ENCODE assay signal across 20 cellular contexts in genomic region chr18:13526519-13526918, GRCh38.
DNase-seq lines count a peak whose midpoint lies in the region; ATAC-seq and TF ChIP-seq lines count a peak whose summit lies in the region.
"Had no signal": no experiment of that assay in that cellular context is flagged by ENCODE, and none has a peak within 500 bp of the region (broad histone marks: within the 10 kb centered on the region; RNA-seq: fewer than 3 reads in every experiment).

No MANE protein-coding gene starts in this region.

- H3K36me3 Mint-ChIP-seq in activated T-cell treated with anti-CD3 and anti-CD28 coated beads, Interleukin-2, amount 50 U/mL, for 24 hours (ENCODE audit: low read depth): peaks cover 22% of the 10 kb centered on the region
- no peaks in the 10 kb centered on the region for H3K36me3 Mint-ChIP-seq in activated T-cell treated with anti-CD3 and anti-CD28 coated beads, Interleukin-2, amount 50 U/mL, for 72 hours (ENCODE audit: insufficient read depth in 2 of 2)
- peaks cover 27% of the 10 kb centered on the region for H3K36me3 Mint-ChIP-seq in CD8-positive, alpha-beta T cell
- peaks cover 3% of the 10 kb centered on the region for H3K36me3 Mint-ChIP-seq in activated naive CD8-positive, alpha-beta T cell treated with anti-CD3 and anti-CD28 coated beads, Interleukin-2, amount 50 U/mL, for 24 hours (ENCODE audit: low read depth)
- H3K36me3 Mint-ChIP-seq in osteocyte (ENCODE audit: unreplicated experiment): no peaks in the 10 kb centered on the region
- H3K36me3 Mint-ChIP-seq in CD8-positive, alpha-beta memory T cell: peaks cover 0 to 26% (median 6%) of the 10 kb centered on the region in 3 donors

- intact Hi-C loops in CD8-positive, alpha-beta T cell (cut with DNase I, micrococcal nuclease): no loop called here

- H3K27ac ChIP-seq in CD8-positive, alpha-beta T cell (ENCODE audit: low read depth, low read length): no peak overlapping the region
- H3K27ac ChIP-seq in CD8-positive, alpha-beta memory T cell (ENCODE audit: low read depth, low read length): no peak overlapping the region

- TF ChIP-seq CTCF in CD8-positive, alpha-beta T cell (IDR thresholded peaks at IDR 0.05): no peak
- no peak for TF ChIP-seq CTCF in osteocyte (IDR thresholded peaks at IDR 0.05)

- H3K4me3 Mint-ChIP-seq in activated T-cell treated with anti-CD3 and anti-CD28 coated beads, Interleukin-2, amount 50 U/mL, for 24 hours: no peak overlapping the region
- no peak overlapping the region for H3K4me3 Mint-ChIP-seq in activated T-cell treated with anti-CD3 and anti-CD28 coated beads, Interleukin-2, amount 50 U/mL, for 72 hours
- no peak overlapping the region for H3K4me3 Mint-ChIP-seq in CD8-positive, alpha-beta T cell
- H3K4me3 Mint-ChIP-seq in activated naive CD8-positive, alpha-beta T cell treated with anti-CD3 and anti-CD28 coated beads, Interleukin-2, amount 50 U/mL, for 24 hours: no peak overlapping the region
- no peak overlapping the region for H3K4me3 Mint-ChIP-seq in osteocyte (ENCODE audit: unreplicated experiment)
- no peak overlapping the region for H3K4me3 Mint-ChIP-seq in CD8-positive, alpha-beta memory T cell
- H3K4me3 Mint-ChIP-seq: CD4-positive, alpha-beta T cell; HFFc6; IgD-negative memory B cell had no signal

- peaks cover 10% of the 10 kb centered on the region for H3K4me1 ChIP-seq in CD8-positive, alpha-beta T cell (ENCODE audit: insufficient read depth, low read length)
- no peaks in the 10 kb centered on the region for H3K4me1 ChIP-seq in CD8-positive, alpha-beta memory T cell (ENCODE audit: insufficient read depth, low read length)
- H3K4me1 ChIP-seq: BE2C had no signal

- peaks cover 26% of the 10 kb centered on the region for H3K4me1 Mint-ChIP-seq in activated T-cell treated with anti-CD3 and anti-CD28 coated beads, Interleukin-2, amount 50 U/mL, for 24 hours (ENCODE audit: low read depth)
- H3K4me1 Mint-ChIP-seq in activated T-cell treated with anti-CD3 and anti-CD28 coated beads, Interleukin-2, amount 50 U/mL, for 72 hours (ENCODE audit: low read depth): peaks cover 44% of the 10 kb centered on the region
- H3K4me1 Mint-ChIP-seq in CD8-positive, alpha-beta T cell (ENCODE audit: low read depth): peaks cover 44% of the 10 kb centered on the region
- peaks cover 16% of the 10 kb centered on the region for H3K4me1 Mint-ChIP-seq in activated naive CD8-positive, alpha-beta T cell treated with anti-CD3 and anti-CD28 coated beads, Interleukin-2, amount 50 U/mL, for 24 hours
- no peaks in the 10 kb centered on the region for H3K4me1 Mint-ChIP-seq in osteocyte (ENCODE audit: unreplicated experiment)
- H3K4me1 Mint-ChIP-seq in CD8-positive, alpha-beta memory T cell: peaks cover 0 to 10% (median 8%) of the 10 kb centered on the region in 3 donors

- H3K27me3 ChIP-seq in CD8-positive, alpha-beta T cell (ENCODE audit: insufficient read depth, low read length): no peaks in the 10 kb centered on the region
- no peaks in the 10 kb centered on the region for H3K27me3 ChIP-seq in CD8-positive, alpha-beta memory T cell (ENCODE audit: insufficient read depth, low read length, poor library complexity, severe bottlenecking)
- H3K27me3 ChIP-seq: BE2C had no signal

- ATAC-seq in activated T-cell treated with anti-CD3 and anti-CD28 coated beads, Interleukin-2, amount 50 U/mL, for 72 hours (replicated peaks in 1 of 2): no peak
- ATAC-seq in CD8-positive, alpha-beta T cell: no peak
- peak; percentile 40 for ATAC-seq in activated naive CD8-positive, alpha-beta T cell treated with anti-CD3 and anti-CD28 coated beads, Interleukin-2, amount 50 U/mL, for 24 hours
- ATAC-seq in GM21367 (IDR thresholded peaks at IDR 0.05; ENCODE audit: unreplicated experiment): no peak
- ATAC-seq: HCT116, HepG2 had no signal

- no peaks in the 10 kb centered on the region for H3K36me3 ChIP-seq in CD8-positive, alpha-beta T cell (ENCODE audit: insufficient read depth, low read length)
- no peaks in the 10 kb centered on the region for H3K36me3 ChIP-seq in CD8-positive, alpha-beta memory T cell (ENCODE audit: insufficient read depth, low read length)
- H3K36me3 ChIP-seq: BE2C had no signal

- peak overlapping the region; percentile 10 for H3K27ac Mint-ChIP-seq in activated T-cell treated with anti-CD3 and anti-CD28 coated beads, Interleukin-2, amount 50 U/mL, for 24 hours
- H3K27ac Mint-ChIP-seq in activated T-cell treated with anti-CD3 and anti-CD28 coated beads, Interleukin-2, amount 50 U/mL, for 72 hours: no peak overlapping the region
- peak overlapping the region; percentile 45 for H3K27ac Mint-ChIP-seq in CD8-positive, alpha-beta T cell
- no peak overlapping the region for H3K27ac Mint-ChIP-seq in activated naive CD8-positive, alpha-beta T cell treated with anti-CD3 and anti-CD28 coated beads, Interleukin-2, amount 50 U/mL, for 24 hours
- H3K27ac Mint-ChIP-seq in osteocyte (ENCODE audit: unreplicated experiment): no peak overlapping the region
- H3K27ac Mint-ChIP-seq in CD8-positive, alpha-beta memory T cell: peak overlapping the region in 1 of 8 donors; percentile 47
- H3K27ac Mint-ChIP-seq: CD4-positive, alpha-beta T cell; HFFc6; IgD-negative memory B cell had no signal

- H3K9me3 Mint-ChIP-seq in activated T-cell treated with anti-CD3 and anti-CD28 coated beads, Interleukin-2, amount 50 U/mL, for 24 hours: no peaks in the 10 kb centered on the region
- H3K9me3 Mint-ChIP-seq in activated T-cell treated with anti-CD3 and anti-CD28 coated beads, Interleukin-2, amount 50 U/mL, for 72 hours: no peaks in the 10 kb centered on the region
- H3K9me3 Mint-ChIP-seq in CD8-positive, alpha-beta T cell: no peaks in the 10 kb centered on the region
- H3K9me3 Mint-ChIP-seq in activated naive CD8-positive, alpha-beta T cell treated with anti-CD3 and anti-CD28 coated beads, Interleukin-2, amount 50 U/mL, for 24 hours: no peaks in the 10 kb centered on the region
- H3K9me3 Mint-ChIP-seq in osteocyte (ENCODE audit: unreplicated experiment): no peaks in the 10 kb centered on the region
- H3K9me3 Mint-ChIP-seq in CD8-positive, alpha-beta memory T cell: no peaks in the 10 kb centered on the region
- H3K9me3 Mint-ChIP-seq: CD4-positive, alpha-beta T cell; IgD-negative memory B cell had no signal

- no peak for DNase-seq in activated T-cell treated with anti-CD3 and anti-CD28 coated beads, Interleukin-2, amount 50 U/mL, for 24 hours
- DNase-seq in activated T-cell treated with anti-CD3 and anti-CD28 coated beads, Interleukin-2, amount 50 U/mL, for 72 hours: no peak
- no peak for DNase-seq in CD8-positive, alpha-beta T cell
- no peak for DNase-seq in activated naive CD8-positive, alpha-beta T cell treated with anti-CD3 and anti-CD28 coated beads, Interleukin-2, amount 50 U/mL, for 24 hours
- peak; percentile 7 for DNase-seq in osteocyte (ENCODE audit: extremely low spot score, unreplicated experiment)
- no peak for DNase-seq in CD8-positive, alpha-beta memory T cell
- no peak for DNase-seq in HUDEP-2 (lab: John Stamatoyannopoulos, UW; ENCODE audit: unreplicated experiment in 76 of 76)
- DNase-seq: ACHN; BE2C; C1 segment of cervical spinal cord; Calu3; CD4-positive, alpha-beta T cell; DMS79 treated with DMSO at 0.1 percent for 48 hours; GF-D8; GOT3; HFFc6 had no signal

- no peaks in the 10 kb centered on the region for H3K27me3 Mint-ChIP-seq in activated T-cell treated with anti-CD3 and anti-CD28 coated beads, Interleukin-2, amount 50 U/mL, for 24 hours
- no peaks in the 10 kb centered on the region for H3K27me3 Mint-ChIP-seq in activated T-cell treated with anti-CD3 and anti-CD28 coated beads, Interleukin-2, amount 50 U/mL, for 72 hours (ENCODE audit: low read depth)
- no peaks in the 10 kb centered on the region for H3K27me3 Mint-ChIP-seq in CD8-positive, alpha-beta T cell (ENCODE audit: low read depth)
- H3K27me3 Mint-ChIP-seq in activated naive CD8-positive, alpha-beta T cell treated with anti-CD3 and anti-CD28 coated beads, Interleukin-2, amount 50 U/mL, for 24 hours: no peaks in the 10 kb centered on the region
- H3K27me3 Mint-ChIP-seq in osteocyte (ENCODE audit: unreplicated experiment): no peaks in the 10 kb centered on the region
- H3K27me3 Mint-ChIP-seq in CD8-positive, alpha-beta memory T cell: no peaks in the 10 kb centered on the region
- H3K27me3 Mint-ChIP-seq: CD4-positive, alpha-beta T cell; IgD-negative memory B cell had no signal

- H3K9me3 ChIP-seq in CD8-positive, alpha-beta T cell (ENCODE audit: low read length): no peaks in the 10 kb centered on the region
- H3K9me3 ChIP-seq in CD8-positive, alpha-beta memory T cell (ENCODE audit: low read length): no peaks in the 10 kb centered on the region
- H3K9me3 ChIP-seq: BE2C had no signal

- CTCF ChIA-PET in CD8-positive, alpha-beta T cell (lab: Charles Lee): interaction anchor here (0.6 to 1.8 kb wide), 4 partner anchors 26 to 310 kb away, joined by 3 to 8 read pairs (median 3); no protein-coding TSS in a partner anchor
- CTCF ChIA-PET in CD8-positive, alpha-beta memory T cell (lab: Charles Lee): no interaction called here

- no peak overlapping the region for H3K4me3 ChIP-seq in CD8-positive, alpha-beta T cell (ENCODE audit: low read depth, low read length)
- no peak overlapping the region for H3K4me3 ChIP-seq in CD8-positive, alpha-beta memory T cell (ENCODE audit: low read length)

- POLR2A ChIA-PET in CD8-positive, alpha-beta T cell (lab: Charles Lee): interaction anchor here (0.6 kb wide), 1 partner anchor 62 kb away, joined by 3 read pairs; no protein-coding TSS in a partner anchor
- POLR2A ChIA-PET in CD8-positive, alpha-beta memory T cell (lab: Charles Lee): no interaction called here

Comparison
In these comparisons a context has a peak if more than half of its experiments do, and no peak if none do; other contexts are left out.
1. H3K27ac Mint-ChIP-seq: peak in activated T-cell treated with anti-CD3 and anti-CD28 coated beads, Interleukin-2, amount 50 U/mL, for 24 hours (single experiment) and CD8-positive, alpha-beta T cell (single experiment); none in activated T-cell treated with anti-CD3 and anti-CD28 coated beads, Interleukin-2, amount 50 U/mL, for 72 hours (single experiment), activated naive CD8-positive, alpha-beta T cell treated with anti-CD3 and anti-CD28 coated beads, Interleukin-2, amount 50 U/mL, for 24 hours (single experiment) and osteocyte (single experiment).